26 cellular contexts compared by ENCODE assay signal in the genomic region with DNA sequence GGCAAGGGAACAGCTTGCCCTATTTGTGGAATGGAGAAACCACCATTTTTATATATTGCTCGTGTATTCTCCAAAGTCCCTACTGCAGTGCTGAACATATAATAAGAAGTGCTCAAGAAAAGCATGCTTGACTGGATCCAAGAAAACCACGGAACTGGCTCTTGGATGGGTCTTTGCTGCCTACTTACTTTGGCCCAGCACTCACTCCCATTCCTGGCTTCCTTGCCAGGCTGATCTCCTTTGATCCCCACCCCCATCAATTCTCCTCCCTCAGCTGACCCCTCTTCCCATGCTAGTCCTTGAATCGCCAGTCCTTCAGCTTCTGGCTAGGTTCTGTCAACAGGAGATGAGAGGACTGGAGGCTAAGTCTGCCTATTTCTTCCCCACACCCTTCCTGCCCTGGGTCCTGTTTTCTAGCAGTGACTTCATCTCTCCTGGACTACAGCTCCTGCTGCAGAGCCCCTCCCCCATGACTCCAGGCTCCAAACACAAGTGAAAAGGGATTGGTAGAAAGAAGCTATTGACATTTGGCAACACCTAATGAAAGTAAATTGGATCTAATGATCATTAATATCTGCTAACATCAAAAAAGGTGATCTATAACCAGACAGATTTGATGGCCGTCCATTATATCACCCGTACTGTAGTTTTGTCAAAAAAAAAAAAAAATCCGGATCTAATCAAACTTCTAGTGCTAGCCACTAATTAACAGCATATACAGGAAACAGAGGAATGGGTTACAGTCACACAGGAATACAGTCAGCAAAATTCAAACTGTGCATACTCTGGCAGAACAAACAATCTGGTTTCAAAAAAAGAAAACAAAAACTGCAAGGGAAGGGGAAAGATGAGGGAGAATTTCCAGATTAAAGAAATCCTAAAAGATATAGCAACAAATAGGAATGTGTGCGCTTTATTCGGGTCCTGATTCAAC. TPM values are rescaled to one million over a fixed set of nuclear protein-coding genes. Genes with fewer than 3 reads are reported as not detected.
DNase-seq lines count a peak whose midpoint lies in the region; ATAC-seq and TF ChIP-seq lines count a peak whose summit lies in the region.
"Had no signal": no experiment of that assay in that cellular context is flagged by ENCODE, and none has a peak within 500 bp of the region (broad histone marks: within the 10 kb centered on the region; RNA-seq: fewer than 3 reads in every experiment).

No MANE protein-coding gene starts in this region.

- H3K4me1 Mint-ChIP-seq in T-helper 17 cell, result peaks cover 2% of the 10 kb centered on the region
- no peaks in the 10 kb centered on the region for H3K4me1 Mint-ChIP-seq in activated T-helper 2 cell treated with anti-CD3 and anti-CD28 coated beads, Interferon-gamma antibody, Interleukin-2, Interleukin-4, amounts not matched to agents 10 μg/mL and 5 μg/mL and 100 μg/mL, durations not matched to agents 14 hours and 24 hours and 36 hours (ENCODE audit: low read depth)
- H3K4me1 Mint-ChIP-seq: activated CD8-positive, alpha-beta memory T cell treated with anti-CD3 and anti-CD28 coated beads, Interleukin-2, amount 10 ng/mL, durations not matched to agents 7 days and 5 days; CD14-positive monocyte had no signal

- no peaks in the 10 kb centered on the region for H3K27me3 ChIP-seq in thyroid gland
- H3K27me3 ChIP-seq: gastrocnemius medialis, SJCRH30 had no signal

- no peak overlapping the region for H3K4me3 Mint-ChIP-seq in T-helper 17 cell
- no peak overlapping the region for H3K4me3 Mint-ChIP-seq in activated T-helper 2 cell treated with anti-CD3 and anti-CD28 coated beads, Interferon-gamma antibody, Interleukin-2, Interleukin-4, amounts not matched to agents 10 μg/mL and 5 μg/mL and 100 μg/mL, durations not matched to agents 14 hours and 24 hours and 36 hours (ENCODE audit: low read depth)
- H3K4me3 Mint-ChIP-seq: activated CD8-positive, alpha-beta memory T cell treated with anti-CD3 and anti-CD28 coated beads, Interleukin-2, amount 10 ng/mL, durations not matched to agents 7 days and 5 days; natural killer cell treated with Interleukin-12 subunit alpha and Interleukin-12 subunit beta and Interleukin-15 and Interleukin-18, amount 100 ng/mL, for 72 hours had no signal

- intact Hi-C loops in Right ventricle myocardium inferior (cut with DNase I), result no loop called here
- intact Hi-C loops in cardiac septum (cut with DNase I), result no loop called here
- intact Hi-C loops in left ventricle myocardium superior (cut with micrococcal nuclease), result loop anchor here (10.0 kb wide), 1 partner anchor 135 kb away; no protein-coding TSS in a partner anchor
- intact Hi-C loops in thyroid gland (cut with DNase I), result loop anchor here (10.0 kb wide), 1 partner anchor 45 kb away; a partner anchor contains a TSS
- intact Hi-C loops in activated T-helper 2 cell treated with anti-CD3 and anti-CD28 coated beads, Interferon-gamma antibody, Interleukin-2, Interleukin-4, amounts not matched to agents 10 μg/mL and 5 μg/mL and 100 μg/mL, durations not matched to agents 14 hours and 24 hours and 36 hours (cut with micrococcal nuclease), result no loop called here

- DNase-seq in Right ventricle myocardium inferior (ENCODE audit: missing footprints) (no peak), cardiac septum (ENCODE audit: low spot score) (no peak), T-helper 17 cell (no peak), left ventricle myocardium superior (no peak), thyroid gland (peak; percentile 26 to 28), UCSD-AML1 (lab: John Stamatoyannopoulos, UW; ENCODE audit: unreplicated experiment) (no peak), NCI-H526 (lab: John Stamatoyannopoulos, UW) (no peak)
- no peak for DNase-seq in activated T-helper 2 cell treated with anti-CD3 and anti-CD28 coated beads, Interferon-gamma antibody, Interleukin-2, Interleukin-4, amounts not matched to agents 10 μg/mL and 5 μg/mL and 100 μg/mL, durations not matched to agents 14 hours and 24 hours and 36 hours (ENCODE audit: low spot score)
- DNase-seq: activated CD8-positive, alpha-beta memory T cell treated with anti-CD3 and anti-CD28 coated beads, Interleukin-2, amount 10 ng/mL, durations not matched to agents 7 days and 5 days; activated effector memory CD4-positive, alpha-beta T cell treated with Interleukin-2 at 50 U/mL for 16 hours; caudate nucleus; dorsolateral prefrontal cortex; erythroblast; gastrocnemius medialis; kidney glomerular epithelial cell; NCI-H524 treated with DMSO at 0.1 percent for 48 hours; SJCRH30; T-helper 9 cell; uterus had no signal

- peaks cover 7 to 8% of the 10 kb centered on the region in 2 donors for H3K4me1 ChIP-seq in thyroid gland
- H3K4me1 ChIP-seq: gastrocnemius medialis, SJCRH30, uterus had no signal

- no peak overlapping the region for H3K27ac ChIP-seq in thyroid gland
- H3K27ac ChIP-seq: dorsolateral prefrontal cortex, gastrocnemius medialis, KMS-11, prostate gland, SJCRH30, uterus had no signal

- H3K9me3 ChIP-seq in T-helper 17 cell (ENCODE audit: control insufficient read depth, low read length, poor library complexity, severe bottlenecking), result no peaks in the 10 kb centered on the region
- H3K9me3 ChIP-seq in thyroid gland, result no peaks in the 10 kb centered on the region
- H3K9me3 ChIP-seq: gastrocnemius medialis, prostate gland, SJCRH30, uterus had no signal

- peaks cover 6% of the 10 kb centered on the region for H3K36me3 Mint-ChIP-seq in T-helper 17 cell (ENCODE audit: low read depth)
- no peaks in the 10 kb centered on the region for H3K36me3 Mint-ChIP-seq in activated T-helper 2 cell treated with anti-CD3 and anti-CD28 coated beads, Interferon-gamma antibody, Interleukin-2, Interleukin-4, amounts not matched to agents 10 μg/mL and 5 μg/mL and 100 μg/mL, durations not matched to agents 14 hours and 24 hours and 36 hours (ENCODE audit: low read depth)
- H3K36me3 Mint-ChIP-seq: activated CD8-positive, alpha-beta memory T cell treated with anti-CD3 and anti-CD28 coated beads, Interleukin-2, amount 10 ng/mL, durations not matched to agents 7 days and 5 days; CD14-positive monocyte; natural killer cell treated with Interleukin-12 subunit alpha and Interleukin-12 subunit beta and Interleukin-15 and Interleukin-18, amount 100 ng/mL, for 72 hours had no signal

- no peaks in the 10 kb centered on the region for H3K36me3 ChIP-seq in thyroid gland
- H3K36me3 ChIP-seq: gastrocnemius medialis, prostate gland, SJCRH30, uterus had no signal

- peak overlapping the region; percentile 49 for H3K27ac Mint-ChIP-seq in T-helper 17 cell
- no peak overlapping the region for H3K27ac Mint-ChIP-seq in activated T-helper 2 cell treated with anti-CD3 and anti-CD28 coated beads, Interferon-gamma antibody, Interleukin-2, Interleukin-4, amounts not matched to agents 10 μg/mL and 5 μg/mL and 100 μg/mL, durations not matched to agents 14 hours and 24 hours and 36 hours
- H3K27ac Mint-ChIP-seq: activated CD8-positive, alpha-beta memory T cell treated with anti-CD3 and anti-CD28 coated beads, Interleukin-2, amount 10 ng/mL, durations not matched to agents 7 days and 5 days; CD14-positive monocyte; natural killer cell treated with Interleukin-12 subunit alpha and Interleukin-12 subunit beta and Interleukin-15 and Interleukin-18, amount 100 ng/mL, for 72 hours had no signal

- TF ChIP-seq CTCF in thyroid gland (IDR thresholded peaks at IDR 0.05), result no peak

- H3K9me3 Mint-ChIP-seq in activated T-helper 2 cell treated with anti-CD3 and anti-CD28 coated beads, Interferon-gamma antibody, Interleukin-2, Interleukin-4, amounts not matched to agents 10 μg/mL and 5 μg/mL and 100 μg/mL, durations not matched to agents 14 hours and 24 hours and 36 hours, result no peaks in the 10 kb centered on the region
- H3K9me3 Mint-ChIP-seq: natural killer cell treated with Interleukin-12 subunit alpha and Interleukin-12 subunit beta and Interleukin-15 and Interleukin-18, amount 100 ng/mL, for 72 hours had no signal

- H3K4me3 ChIP-seq in thyroid gland (replicated peaks in 1 of 3), result no peak overlapping the region
- H3K4me3 ChIP-seq: dorsolateral prefrontal cortex, gastrocnemius medialis, prostate gland, SJCRH30, uterus had no signal

- ATAC-seq in Right ventricle myocardium inferior, result peak; percentile 46
- no peak for ATAC-seq in T-helper 17 cell
- ATAC-seq in left ventricle myocardium superior, result peak; percentile 44
- ATAC-seq: activated CD8-positive, alpha-beta memory T cell treated with anti-CD3 and anti-CD28 coated beads, Interleukin-2, amount 10 ng/mL, durations not matched to agents 7 days and 5 days; gastrocnemius medialis; natural killer cell treated with Interleukin-12 subunit alpha and Interleukin-12 subunit beta and Interleukin-15 and Interleukin-18, amount 100 ng/mL, for 72 hours had no signal

- H3K27me3 Mint-ChIP-seq in T-helper 17 cell, result peaks cover 39% of the 10 kb centered on the region
- peaks cover 40% of the 10 kb centered on the region for H3K27me3 Mint-ChIP-seq in activated T-helper 2 cell treated with anti-CD3 and anti-CD28 coated beads, Interferon-gamma antibody, Interleukin-2, Interleukin-4, amounts not matched to agents 10 μg/mL and 5 μg/mL and 100 μg/mL, durations not matched to agents 14 hours and 24 hours and 36 hours (ENCODE audit: low read depth)

- no peak for TF ChIP-seq POLR2A in thyroid gland (IDR thresholded peaks at IDR 0.05)

- WGBS in thyroid gland, 2 donors, result 52 to 53% methylated on average over 8 of the region's 8 CpGs

RNA-seq across cellular contexts. Expression of a gene that starts 7.8 kb away (rescaled TPM):
- not detected for total RNA-seq in Right ventricle myocardium inferior
- not detected for total RNA-seq in cardiac septum
- total RNA-seq in T-helper 17 cell, result not detected
- not detected for total RNA-seq in left ventricle myocardium superior
- 1 to 10 TPM in 1 of 4 donors, under 1 TPM in 1, not detected in 2; 0.22 to 1.1 TPM for total RNA-seq in thyroid gland
- total RNA-seq in activated T-helper 2 cell treated with anti-CD3 and anti-CD28 coated beads, Interferon-gamma antibody, Interleukin-2, Interleukin-4, amounts not matched to agents 10 μg/mL and 5 μg/mL and 100 μg/mL, durations not matched to agents 14 hours and 24 hours and 36 hours, result not detected in 2 replicates
- total RNA-seq: A673; activated CD8-positive, alpha-beta memory T cell treated with anti-CD3 and anti-CD28 coated beads, Interleukin-2, amount 10 ng/mL, durations not matched to agents 7 days and 5 days; natural killer cell treated with Interleukin-12 subunit alpha and Interleukin-12 subunit beta and Interleukin-15 and Interleukin-18, amount 100 ng/mL, for 72 hours; OCI-LY7; SJCRH30; subcutaneous adipose tissue; uterus had no signal

RNA-seq across cellular contexts. Expression of a gene that starts 54.0 kb away (rescaled TPM):
- 110 TPM for total RNA-seq in Right ventricle myocardium inferior
- 70.6 TPM for total RNA-seq in cardiac septum
- total RNA-seq in T-helper 17 cell, result under 1 TPM; 0.42 to 0.52 TPM
- 122 TPM for total RNA-seq in left ventricle myocardium superior
- 10 to 100 TPM; 25.0 to 37.4 (median 31.0) TPM for total RNA-seq in thyroid gland
- total RNA-seq in activated T-helper 2 cell treated with anti-CD3 and anti-CD28 coated beads, Interferon-gamma antibody, Interleukin-2, Interleukin-4, amounts not matched to agents 10 μg/mL and 5 μg/mL and 100 μg/mL, durations not matched to agents 14 hours and 24 hours and 36 hours, result 0.09 TPM in 1 of 2 replicates, not detected in the other
- total RNA-seq: natural killer cell treated with Interleukin-12 subunit alpha and Interleukin-12 subunit beta and Interleukin-15 and Interleukin-18, amount 100 ng/mL, for 72 hours; SJCRH30 had no signal

Comparison
In these comparisons a context has a peak if more than half of its experiments do, and no peak if none do; other contexts are left out.
1. intact Hi-C loops: an anchor here in left ventricle myocardium superior (10.0 kb wide) and thyroid gland (10.0 kb wide); none called in Right ventricle myocardium inferior, cardiac septum and activated T-helper 2 cell treated with anti-CD3 and anti-CD28 coated beads, Interferon-gamma antibody, Interleukin-2, Interleukin-4, amounts not matched to agents 10 μg/mL and 5 μg/mL and 100 μg/mL, durations not matched to agents 14 hours and 24 hours and 36 hours.
2. DNase-seq: peak in thyroid gland (2 of 2); none in Right ventricle myocardium inferior (single experiment), cardiac septum (single experiment), T-helper 17 cell (0 of 3), left ventricle myocardium superior (single experiment), activated T-helper 2 cell treated with anti-CD3 and anti-CD28 coated beads, Interferon-gamma antibody, Interleukin-2, Interleukin-4, amounts not matched to agents 10 μg/mL and 5 μg/mL and 100 μg/mL, durations not matched to agents 14 hours and 24 hours and 36 hours (single experiment), UCSD-AML1 (single experiment) and NCI-H526 (0 of 2).
3. RNA of a gene that starts 54.0 kb away (total RNA-seq): 122 TPM in left ventricle myocardium superior (single experiment), 110 TPM in Right ventricle myocardium inferior (single experiment), 70.6 TPM in cardiac septum (single experiment) and 25.0 to 37.4 TPM in thyroid gland; 0.42 to 0.52 TPM in T-helper 17 cell and 0.09 TPM in activated T-helper 2 cell treated with anti-CD3 and anti-CD28 coated beads, Interferon-gamma antibody, Interleukin-2, Interleukin-4, amounts not matched to agents 10 μg/mL and 5 μg/mL and 100 μg/mL, durations not matched to agents 14 hours and 24 hours and 36 hours; every median in the first group is over 10 times any median in the second.